ENCODE assay signal across 8 cellular contexts in the genomic region with DNA sequence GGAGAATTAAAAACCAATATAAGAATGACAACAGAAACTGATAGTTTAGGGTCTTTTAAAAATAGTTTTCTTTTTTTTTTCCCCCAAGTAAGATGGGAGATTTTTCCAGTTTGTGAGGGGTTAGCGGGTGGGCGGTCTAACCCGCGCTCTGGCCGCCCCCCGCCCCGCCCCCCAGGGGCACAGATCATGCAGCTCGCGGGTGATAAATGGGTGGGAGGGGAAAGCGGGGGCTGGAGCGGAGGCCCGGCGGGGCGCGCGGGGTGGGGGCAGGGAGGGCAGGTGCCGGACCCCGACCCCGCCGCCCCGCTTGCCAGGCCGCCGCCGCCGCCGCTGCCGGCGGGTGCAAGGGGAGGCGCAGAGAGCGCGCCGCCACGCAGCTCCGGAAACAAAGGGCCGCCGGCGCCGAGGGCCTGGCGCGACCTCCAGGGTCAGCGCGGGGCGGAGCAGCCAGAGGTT.
DNase-seq lines count a peak whose midpoint lies in the region; ATAC-seq and TF ChIP-seq lines count a peak whose summit lies in the region.

No MANE protein-coding gene starts in this region.

- no peaks in the 10 kb centered on the region for H3K9me3 Mint-ChIP-seq in HFFc6
- H3K9me3 Mint-ChIP-seq in naive thymus-derived CD8-positive, alpha-beta T cell: no peaks in the 10 kb centered on the region

- DNase-seq in HFFc6 (no peak), cardiac fibroblast (ENCODE audit: low read depth in 2 of 2) (no peak), sciatic nerve (ENCODE audit: low spot score) (no peak), CD1c-positive myeloid dendritic cell (ENCODE audit: extremely low spot score) (no peak)
- DNase-seq in naive thymus-derived CD8-positive, alpha-beta T cell: no peak

- no peaks in the 10 kb centered on the region; the same call in 1 of the 2 replicates for H3K27me3 Mint-ChIP-seq in HFFc6 (ENCODE audit: insufficient read depth)
- no peaks in the 10 kb centered on the region for H3K27me3 Mint-ChIP-seq in naive thymus-derived CD8-positive, alpha-beta T cell

- ATAC-seq in naive thymus-derived CD8-positive, alpha-beta T cell: no peak
- ATAC-seq in sciatic nerve (no peak), GM18909 (IDR thresholded peaks at IDR 0.05; ENCODE audit: poor library complexity, unreplicated experiment) (no peak), HG03521 (IDR thresholded peaks at IDR 0.05; ENCODE audit: unreplicated experiment) (no peak)

- POLR2A ChIA-PET in naive thymus-derived CD8-positive, alpha-beta T cell (lab: Charles Lee): interaction anchor here (1.0 to 5.7 kb wide), 11 partner anchors 8 to 248 kb away, joined by 3 to 57 read pairs (median 12); a partner anchor contains a TSS

- peak overlapping the region; percentile 25 to 80 for H3K4me3 ChIP-seq in cardiac fibroblast (replicated peaks in 1 of 2; ENCODE audit: low read depth in 2 of 2, low read length in 2 of 2)

- H3K27ac Mint-ChIP-seq in HFFc6: peak overlapping the region; percentile 62
- H3K27ac Mint-ChIP-seq in naive thymus-derived CD8-positive, alpha-beta T cell: peak overlapping the region in 8 of 10 donors; percentile 4 to 86 (median 78)

- intact Hi-C loops in sciatic nerve (cut with DNase I): no loop called here

- peaks cover 20% of the 10 kb centered on the region for H3K4me1 Mint-ChIP-seq in HFFc6 (ENCODE audit: low read depth)
- peaks cover 18 to 31% (median 30%) of the 10 kb centered on the region in 4 donors for H3K4me1 Mint-ChIP-seq in naive thymus-derived CD8-positive, alpha-beta T cell

- peak overlapping the region; percentile 99 for H3K27ac ChIP-seq in C4-2B

- H3K36me3 Mint-ChIP-seq in HFFc6 (ENCODE audit: low read depth): peaks cover 7% of the 10 kb centered on the region
- no peaks in the 10 kb centered on the region for H3K36me3 Mint-ChIP-seq in naive thymus-derived CD8-positive, alpha-beta T cell

- peak overlapping the region; percentile 82 for H3K4me3 Mint-ChIP-seq in HFFc6
- H3K4me3 Mint-ChIP-seq in naive thymus-derived CD8-positive, alpha-beta T cell: peak overlapping the region; percentile 72 to 87 (median 82)

- TF ChIP-seq CTCF in C4-2B (conservative IDR thresholded peaks at IDR 0.05) (no peak), HFFc6 (IDR thresholded peaks at IDR 0.05) (no peak), cardiac fibroblast (IDR thresholded peaks at IDR 0.05; ENCODE audit: low read depth, low read length) (no peak)
